In genomic region chr9:133779081-133779480, GRCh38 we compare ENCODE assay signal across 14 cellular contexts.
"Had no signal": no experiment of that assay in that cellular context is flagged by ENCODE, and none has a peak within 500 bp of the region (broad histone marks: within the 10 kb centered on the region; RNA-seq: fewer than 3 reads in every experiment).

No MANE protein-coding gene starts in this region.

- DNase-seq: dermis blood vessel endothelial cell; left colon; mammary epithelial cell; natural killer cell; nucleus accumbens; ovary; stimulated activated CD4-positive, alpha-beta T cell treated with anti-CD3 and anti-CD28 coated beads, Interleukin-12 subunit alpha, Interleukin-12 subunit beta, amount 100 ng/mL, for 4 hours; stimulated activated naive CD4-positive, alpha-beta T cell; stomach; substantia nigra; transverse colon had no signal

- H3K4me1 ChIP-seq: stomach, transverse colon had no signal

- H3K4me3 Mint-ChIP-seq: natural killer cell, neural crest cell had no signal

- H3K36me3 ChIP-seq: ovary had no signal

- H3K9me3 Mint-ChIP-seq: natural killer cell, neural crest cell had no signal

- H3K4me1 Mint-ChIP-seq: natural killer cell, neural crest cell had no signal

- H3K4me3 ChIP-seq: ovary, stomach, thoracic aorta, transverse colon had no signal

- H3K36me3 Mint-ChIP-seq: natural killer cell had no signal

- H3K27ac ChIP-seq: ovary, stomach, thoracic aorta, transverse colon had no signal

- ATAC-seq: left colon, natural killer cell, sciatic nerve had no signal

- H3K27me3 ChIP-seq: ovary, stomach, transverse colon had no signal

- H3K27ac Mint-ChIP-seq: natural killer cell had no signal
